1 cellular context compared by ENCODE assay signal in genomic region chr19:12834976-12835757, GRCh38.
TF ChIP-seq lines count a peak whose summit lies in the region.

No MANE protein-coding gene starts in this region.

TF ChIP-seq in SK-N-SH treated with all-trans-retinoic acid at 6 μM for 48 hours, 23 proteins besides CTCF, POLR2A, EP300 and RAD21 (continued from another document):
- no peak for TF ChIP-seq GLIS3 (CRISPR knock-in tag; IDR thresholded peaks at IDR 0.05)
- no peak for TF ChIP-seq PPARA (CRISPR knock-in tag; IDR thresholded peaks at IDR 0.05; ENCODE audit: borderline replicate concordance)
- TF ChIP-seq ISL1 (CRISPR knock-in tag; IDR thresholded peaks at IDR 0.05): no peak
- TF ChIP-seq, protein P1, sequence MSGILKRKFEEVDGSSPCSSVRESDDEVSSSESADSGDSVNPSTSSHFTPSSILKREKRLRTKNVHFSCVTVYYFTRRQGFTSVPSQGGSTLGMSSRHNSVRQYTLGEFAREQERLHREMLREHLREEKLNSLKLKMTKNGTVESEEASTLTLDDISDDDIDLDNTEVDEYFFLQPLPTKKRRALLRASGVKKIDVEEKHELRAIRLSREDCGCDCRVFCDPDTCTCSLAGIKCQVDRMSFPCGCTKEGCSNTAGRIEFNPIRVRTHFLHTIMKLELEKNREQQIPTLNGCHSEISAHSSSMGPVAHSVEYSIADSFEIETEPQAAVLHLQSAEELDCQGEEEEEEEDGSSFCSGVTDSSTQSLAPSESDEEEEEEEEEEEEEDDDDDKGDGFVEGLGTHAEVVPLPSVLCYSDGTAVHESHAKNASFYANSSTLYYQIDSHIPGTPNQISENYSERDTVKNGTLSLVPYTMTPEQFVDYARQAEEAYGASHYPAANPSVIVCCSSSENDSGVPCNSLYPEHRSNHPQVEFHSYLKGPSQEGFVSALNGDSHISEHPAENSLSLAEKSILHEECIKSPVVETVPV (CRISPR knock-in tag; IDR thresholded peaks at IDR 0.05): no peak
